11 cellular contexts compared by ENCODE assay signal in genomic region chr17:15348030-15348429, GRCh38. TPM values are rescaled to one million over a fixed set of nuclear protein-coding genes. Genes with fewer than 3 reads are reported as not detected.
DNase-seq lines count a peak whose midpoint lies in the region; ATAC-seq, FAIRE-seq and TF ChIP-seq lines count a peak whose summit lies in the region.
"Had no signal": no experiment of that assay in that cellular context is flagged by ENCODE, and none has a peak within 500 bp of the region (broad histone marks: within the 10 kb centered on the region; RNA-seq: fewer than 3 reads in every experiment).

No MANE protein-coding gene starts in this region.

- FAIRE-seq in colon (lab: Jason Lieb, UNC) (peak; percentile 75), pancreas (lab: Jason Lieb, UNC) (peak; percentile 82)

- H3K4me3 ChIP-seq in HEK293 (ENCODE audit: low read depth, low read length) = no peak overlapping the region
- H3K4me3 ChIP-seq in pancreas = no peak overlapping the region

- POLR2A ChIA-PET in HEK293 (lab: Yijun Ruan, JAX) = no interaction called here

- no peaks in the 10 kb centered on the region for H3K9me3 ChIP-seq in HEK293 (ENCODE audit: control insufficient read depth, insufficient read depth, low read depth, low read length)
- no peaks in the 10 kb centered on the region for H3K9me3 ChIP-seq in pancreas

- intact Hi-C loops in pancreas (cut with DNase I) = no loop called here

- no peaks in the 10 kb centered on the region for H3K27me3 ChIP-seq in pancreas

- peaks cover 32% of the 10 kb centered on the region for H3K4me1 ChIP-seq in HEK293 (ENCODE audit: control insufficient read depth, insufficient read depth, low read length)
- H3K4me1 ChIP-seq in pancreas = no peaks in the 10 kb centered on the region

- H3K36me3 ChIP-seq in HEK293 (ENCODE audit: control insufficient read depth in 2 of 2, insufficient read depth in 1 of 2, low read length in 2 of 2) (no peaks in the 10 kb centered on the region), pancreas (no peaks in the 10 kb centered on the region)

- no peak for TF ChIP-seq CTCF in HEK293 (tag by site-specific recombination; IDR thresholded peaks at IDR 0.05)
- TF ChIP-seq CTCF in pancreas (IDR thresholded peaks at IDR 0.05) = no peak
- no peak for TF ChIP-seq CTCF in GM20000 (IDR thresholded peaks at IDR 0.05; ENCODE audit: extremely low read depth, missing control alignments)

- CTCF ChIA-PET in HEK293 (lab: Yijun Ruan, JAX) = interaction anchor here (0.6 to 1.3 kb wide), 3 partner anchors 40 to 887 kb away, joined by 3 to 4 read pairs (median 3); no protein-coding TSS in a partner anchor

- peak overlapping the region; percentile 44 for H3K27ac ChIP-seq in HEK293 (ENCODE audit: extremely low read depth, low read depth, low read length)
- H3K27ac ChIP-seq in pancreas = no peak overlapping the region

- ATAC-seq in pancreas = peak in 2 of 4 donors; percentile 42 to 48
- ATAC-seq in HG03439 (IDR thresholded peaks at IDR 0.05; ENCODE audit: unreplicated experiment) = no peak

- DNase-seq in NCI-H2196 treated with DMSO at 0.1 percent for 48 hours (lab: John Stamatoyannopoulos, UW; ENCODE audit: unreplicated experiment) = peak; percentile 2
- peak in 1 of 6 donors; percentile 3 for DNase-seq in pancreas
- DNase-seq in COLO668 (lab: John Stamatoyannopoulos, UW; ENCODE audit: unreplicated experiment) = no peak
- DNase-seq in GM20000 (ENCODE audit: low spot score) = no peak
- DNase-seq: activated naive CD8-positive, alpha-beta T cell treated with anti-CD3 and anti-CD28 coated beads, Interleukin-2, amount 10 ng/mL, durations not matched to agents 7 days and 5 days; OCI-M1; T1000 had no signal

- 23 to 24% methylated on average over 4 of the region's 4 CpGs for WGBS in pancreas, 2 donors

TF ChIP-seq in HEK293, 187 proteins besides CTCF, POLR2A, EP300 and RAD21 (continues in another document):
- TF ChIP-seq PRDM6 (tag by site-specific recombination; IDR thresholded peaks at IDR 0.05) (peak; percentile 94), ZNF660 (tag by site-specific recombination; IDR thresholded peaks at IDR 0.05) (peak; percentile 51; the same call in 1 of the 2 replicates), ZNF341 (tag by site-specific recombination; IDR thresholded peaks at IDR 0.05; ENCODE audit: low read depth) (peak; percentile 42; the same call in 1 of the 2 replicates), ZNF692 (tag by site-specific recombination; IDR thresholded peaks at IDR 0.05) (peak; percentile 86), ZNF19 (tag by site-specific recombination; IDR thresholded peaks at IDR 0.05; ENCODE audit: low read depth) (0 out of 2 replicates have a peak, but pooled peaks have one; percentile 53), KLF1 (tag by site-specific recombination; IDR thresholded peaks at IDR 0.05) (peak; percentile 94), GLI2 (tag by site-specific recombination; IDR thresholded peaks at IDR 0.05; ENCODE audit: borderline replicate concordance, low read depth) (peak; percentile 19; the same call in 1 of the 2 replicates), KLF17 (tag by site-specific recombination; IDR thresholded peaks at IDR 0.05) (peak; percentile 85), OSR2 (tag by site-specific recombination; IDR thresholded peaks at IDR 0.05) (peak; percentile 74), OVOL3 (tag by site-specific recombination; IDR thresholded peaks at IDR 0.05) (peak; percentile 32; the same call in 1 of the 2 replicates), INSM2 (tag by site-specific recombination; IDR thresholded peaks at IDR 0.05) (peak; percentile 27; the same call in 1 of the 2 replicates), ZBTB44 (tag by site-specific recombination; IDR thresholded peaks at IDR 0.05) (peak; percentile 65; the same call in 1 of the 2 replicates), ZNF514 (tag by site-specific recombination; IDR thresholded peaks at IDR 0.05) (no peak), PRDM10 (tag by site-specific recombination; IDR thresholded peaks at IDR 0.05) (peak; percentile 24; the same call in 1 of the 2 replicates), KLF10 (tag by site-specific recombination; IDR thresholded peaks at IDR 0.05) (peak; percentile 98)

RNA-seq across cellular contexts. Expression of gene TEKT3, which starts 6.6 kb away (rescaled TPM):
- total RNA-seq in pancreas = under 1 TPM in 3 of 6 donors, not detected in 3; 0.23 to 0.43 (median 0.34) TPM
- 1 to 10 TPM; 1.5 to 2.7 TPM for polyA plus RNA-seq in pancreas
- total RNA-seq: activated naive CD8-positive, alpha-beta T cell treated with anti-CD3 and anti-CD28 coated beads, Interleukin-2, amount 10 ng/mL, durations not matched to agents 7 days and 5 days; mononuclear cell had no signal
